In genomic region chr22:48496226-48496845, GRCh38 we compare ENCODE assay signal across 17 cellular contexts.
DNase-seq lines count a peak whose midpoint lies in the region; ATAC-seq and TF ChIP-seq lines count a peak whose summit lies in the region.
"Had no signal": no experiment of that assay in that cellular context is flagged by ENCODE, and none has a peak within 500 bp of the region (broad histone marks: within the 10 kb centered on the region; RNA-seq: fewer than 3 reads in every experiment).

No MANE protein-coding gene starts in this region.

- DNase-seq in left ventricle myocardium inferior (peak; percentile 5), left cardiac atrium (no peak), WTC11 (ENCODE audit: low spot score) (no peak), mucosa of descending colon (peak in 2 of 3 donors; percentile 7 to 19), upper lobe of right lung (peak; percentile 46), GM20000 (ENCODE audit: low spot score) (no peak), GOT3 (lab: John Stamatoyannopoulos, UW) (no peak), occipital lobe (lab: John Stamatoyannopoulos, UW) (no peak)
- DNase-seq: AML-193, COR-L47, EL, HCEC 1CT, NCI-H187, NCI-H2171, NCI-H774, PC-3 had no signal

- H3K4me1 Mint-ChIP-seq in WTC11 = peaks cover 63% of the 10 kb centered on the region

- no peak overlapping the region for H3K27ac ChIP-seq in left ventricle myocardium inferior (replicated peaks)
- no peak overlapping the region for H3K27ac ChIP-seq in upper lobe of right lung
- H3K27ac ChIP-seq: RWPE1 had no signal

- no peak overlapping the region for H3K4me3 Mint-ChIP-seq in WTC11

- H3K36me3 Mint-ChIP-seq in WTC11 = 0 out of 2 replicates have a peak, but pooled peaks cover 3% of the 10 kb centered on the region

- no peak for ATAC-seq in left cardiac atrium
- no peak for ATAC-seq in WTC11
- no peak for ATAC-seq in mucosa of descending colon
- ATAC-seq in upper lobe of right lung = no peak
- ATAC-seq: PC-3 had no signal

- H3K27ac Mint-ChIP-seq in WTC11 = 0 out of 2 replicates have a peak overlapping the region, but pooled peaks have one; percentile 32

- CTCF ChIA-PET in WTC11 (lab: Charles Lee) = interaction anchor here (1.9 kb wide), 1 partner anchor 11 kb away, joined by 4 read pairs; no protein-coding TSS in a partner anchor

- H3K27me3 ChIP-seq in left ventricle myocardium inferior (ENCODE audit: low read depth) = peaks cover 83% of the 10 kb centered on the region
- peaks cover 4% of the 10 kb centered on the region for H3K27me3 ChIP-seq in upper lobe of right lung

- H3K27me3 Mint-ChIP-seq in WTC11 (ENCODE audit: low read depth) = peaks cover 7% of the 10 kb centered on the region

- H3K9me3 Mint-ChIP-seq in WTC11 = no peaks in the 10 kb centered on the region

- H3K9me3 ChIP-seq in left ventricle myocardium inferior (replicated peaks) (no peaks in the 10 kb centered on the region), mucosa of descending colon (no peaks in the 10 kb centered on the region), upper lobe of right lung (no peaks in the 10 kb centered on the region)

- H3K4me3 ChIP-seq in left ventricle myocardium inferior (no peak overlapping the region), mucosa of descending colon (no peak overlapping the region), upper lobe of right lung (no peak overlapping the region)

- TF ChIP-seq CTCF in left ventricle myocardium inferior (IDR thresholded peaks at IDR 0.05; ENCODE audit: borderline replicate concordance) (no peak), WTC11 (IDR thresholded peaks at IDR 0.05) (no peak), mucosa of descending colon (IDR thresholded peaks at IDR 0.05) (no peak), upper lobe of right lung (IDR thresholded peaks at IDR 0.05) (no peak), GM20000 (IDR thresholded peaks at IDR 0.05; ENCODE audit: extremely low read depth, missing control alignments) (no peak)

- H3K4me1 ChIP-seq in left ventricle myocardium inferior (no peaks in the 10 kb centered on the region), mucosa of descending colon (ENCODE audit: low read depth) (no peaks in the 10 kb centered on the region), upper lobe of right lung (no peaks in the 10 kb centered on the region)

- H3K36me3 ChIP-seq in left ventricle myocardium inferior (no peaks in the 10 kb centered on the region), mucosa of descending colon (ENCODE audit: low read depth) (no peaks in the 10 kb centered on the region), upper lobe of right lung (no peaks in the 10 kb centered on the region)

- intact Hi-C loops in left ventricle myocardium inferior (cut with micrococcal nuclease) (no loop called here), left cardiac atrium (cut with DNase I) (no loop called here), mucosa of descending colon (cut with DNase I, micrococcal nuclease) (no loop called here), upper lobe of right lung (cut with DNase I) (no loop called here)

- POLR2A ChIA-PET in WTC11 (lab: Charles Lee) = interaction anchor here (0.8 kb wide), 1 partner anchor 51 kb away, joined by 3 read pairs; no protein-coding TSS in a partner anchor

TF ChIP-seq in WTC11, 78 proteins besides CTCF, POLR2A, EP300 and RAD21:
- TF ChIP-seq PRRX2 (CRISPR knock-in tag; IDR thresholded peaks at IDR 0.05) = no peak
- TF ChIP-seq NFYB (CRISPR knock-in tag; conservative IDR thresholded peaks at IDR 0.05; ENCODE audit: low read depth) = no peak
- TF ChIP-seq SMAD3 (CRISPR knock-in tag; IDR thresholded peaks at IDR 0.05; ENCODE audit: borderline replicate concordance) = no peak

Comparison
In these comparisons a context has a peak if more than half of its experiments do, and no peak if none do; other contexts are left out.
1. DNase-seq: peak in left ventricle myocardium inferior (single experiment), mucosa of descending colon (2 of 3) and upper lobe of right lung (single experiment); none in left cardiac atrium (single experiment), WTC11 (single experiment), GM20000 (single experiment), GOT3 (single experiment) and occipital lobe (single experiment).